1 cellular context compared by ENCODE assay signal in the genomic region with DNA sequence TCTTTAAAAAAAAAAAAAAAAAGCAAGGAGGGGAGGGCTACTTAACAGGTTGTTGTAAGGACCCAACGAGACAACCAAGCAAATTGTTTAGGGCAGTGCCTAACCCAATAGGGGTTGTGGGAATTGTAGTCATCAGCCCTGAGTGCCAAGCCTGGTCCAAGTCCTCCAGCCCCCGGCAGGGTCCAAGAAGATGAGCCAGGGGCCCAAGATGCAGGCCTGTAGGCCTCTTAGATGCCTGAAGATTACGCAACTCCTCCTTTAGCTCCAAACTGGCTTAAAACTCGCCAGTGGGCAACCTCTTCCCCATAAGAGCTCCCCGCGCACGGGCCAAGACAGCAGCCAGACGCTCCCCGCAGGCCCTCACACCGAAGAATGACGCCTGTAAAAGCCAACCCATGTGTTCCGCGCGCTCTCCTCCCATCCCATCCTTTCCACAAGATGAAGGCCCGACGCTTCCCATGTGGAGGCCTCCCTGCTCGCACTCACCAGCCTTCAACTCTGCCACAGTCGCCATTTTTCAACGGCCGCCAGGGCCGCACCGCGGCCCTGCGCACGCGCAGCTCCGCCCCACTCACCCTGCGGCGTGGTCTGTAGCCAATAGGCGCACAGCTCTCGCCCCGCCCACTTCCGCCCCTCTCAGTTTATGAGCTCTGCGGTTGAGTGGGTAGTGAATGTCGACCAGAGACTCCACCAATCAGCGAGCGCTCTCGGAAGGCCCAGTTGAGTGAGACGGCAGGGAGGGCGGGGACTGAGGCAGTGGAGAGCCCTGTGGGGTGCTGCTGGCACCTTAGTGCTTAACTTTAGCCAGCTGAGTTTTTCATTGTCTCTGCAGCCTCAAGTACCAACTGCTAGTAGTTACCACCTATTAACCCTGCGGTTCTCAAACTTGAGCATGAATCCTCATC.
TF ChIP-seq lines count a peak whose summit lies in the region.

A gene with protein sequence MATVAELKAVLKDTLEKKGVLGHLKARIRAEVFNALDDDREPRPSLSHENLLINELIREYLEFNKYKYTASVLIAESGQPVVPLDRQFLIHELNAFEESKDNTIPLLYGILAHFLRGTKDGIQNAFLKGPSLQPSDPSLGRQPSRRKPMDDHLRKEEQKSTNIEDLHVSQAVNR (minus strand): TSS at position 532 of the 905 bp plus-strand sequence. CDS start 18 bp downstream, at position 514.

TF ChIP-seq in SK-N-SH treated with all-trans-retinoic acid at 6 μM for 48 hours, 23 proteins besides CTCF, POLR2A, EP300 and RAD21 (continued from another document):
- TF ChIP-seq, protein P1, sequence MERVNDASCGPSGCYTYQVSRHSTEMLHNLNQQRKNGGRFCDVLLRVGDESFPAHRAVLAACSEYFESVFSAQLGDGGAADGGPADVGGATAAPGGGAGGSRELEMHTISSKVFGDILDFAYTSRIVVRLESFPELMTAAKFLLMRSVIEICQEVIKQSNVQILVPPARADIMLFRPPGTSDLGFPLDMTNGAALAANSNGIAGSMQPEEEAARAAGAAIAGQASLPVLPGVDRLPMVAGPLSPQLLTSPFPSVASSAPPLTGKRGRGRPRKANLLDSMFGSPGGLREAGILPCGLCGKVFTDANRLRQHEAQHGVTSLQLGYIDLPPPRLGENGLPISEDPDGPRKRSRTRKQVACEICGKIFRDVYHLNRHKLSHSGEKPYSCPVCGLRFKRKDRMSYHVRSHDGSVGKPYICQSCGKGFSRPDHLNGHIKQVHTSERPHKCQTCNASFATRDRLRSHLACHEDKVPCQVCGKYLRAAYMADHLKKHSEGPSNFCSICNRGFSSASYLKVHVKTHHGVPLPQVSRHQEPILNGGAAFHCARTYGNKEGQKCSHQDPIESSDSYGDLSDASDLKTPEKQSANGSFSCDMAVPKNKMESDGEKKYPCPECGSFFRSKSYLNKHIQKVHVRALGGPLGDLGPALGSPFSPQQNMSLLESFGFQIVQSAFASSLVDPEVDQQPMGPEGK (CRISPR knock-in tag; IDR thresholded peaks at IDR 0.05; ENCODE audit: borderline replicate concordance), result no peak
- no peak for TF ChIP-seq ZNF565 (CRISPR knock-in tag; conservative IDR thresholded peaks at IDR 0.05; ENCODE audit: low read depth)
